Comparison of ENCODE assay signal across 9 cellular contexts in the genomic region with DNA sequence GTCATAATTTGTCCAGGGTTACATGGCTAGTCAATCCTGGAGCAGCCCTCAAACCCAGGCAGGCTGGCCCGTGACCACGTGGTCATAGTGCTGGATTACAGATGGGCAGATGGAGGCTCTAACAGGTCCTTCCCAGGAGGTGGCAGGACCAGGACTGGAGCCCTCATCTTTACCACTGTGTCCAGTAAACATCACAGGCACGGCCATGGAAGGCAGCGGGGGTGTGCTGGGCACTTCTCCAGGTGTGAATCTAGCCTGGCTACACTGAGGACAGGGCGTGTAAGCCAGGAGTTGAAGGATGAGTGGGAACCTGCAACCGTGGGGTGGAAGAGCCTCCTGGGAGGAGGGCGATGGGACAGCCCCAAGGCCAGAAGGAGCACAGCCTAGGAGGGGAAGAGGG. TPM values are rescaled to one million over a fixed set of nuclear protein-coding genes. Genes with fewer than 3 reads are reported as not detected.
DNase-seq lines count a peak whose midpoint lies in the region; ATAC-seq and TF ChIP-seq lines count a peak whose summit lies in the region.
"Had no signal": no experiment of that assay in that cellular context is flagged by ENCODE, and none has a peak within 500 bp of the region (broad histone marks: within the 10 kb centered on the region; RNA-seq: fewer than 3 reads in every experiment).

No MANE protein-coding gene starts in this region.

- peaks cover 12% of the 10 kb centered on the region for H3K79me2 ChIP-seq in neural progenitor cell (ENCODE audit: low read depth)

- H3K9me3 ChIP-seq in skeletal muscle satellite cell (replicated peaks; ENCODE audit: low read length) (no peaks in the 10 kb centered on the region), neural progenitor cell (ENCODE audit: low read depth) (no peaks in the 10 kb centered on the region)

- peaks cover 13% of the 10 kb centered on the region for H3F3A ChIP-seq in neural progenitor cell (ENCODE audit: low read depth)

- peaks cover 31% of the 10 kb centered on the region for H3K36me3 ChIP-seq in skeletal muscle satellite cell (ENCODE audit: insufficient read depth, low read length)
- no peaks in the 10 kb centered on the region for H3K36me3 ChIP-seq in neural progenitor cell

- peaks cover 62% of the 10 kb centered on the region for H3K4me1 Mint-ChIP-seq in activated CD8-positive, alpha-beta memory T cell treated with anti-CD3 and anti-CD28 coated beads, Interleukin-2, amount 10 ng/mL, durations not matched to agents 7 days and 5 days
- peaks cover 34% of the 10 kb centered on the region for H3K4me1 Mint-ChIP-seq in neural progenitor cell

- DNase-seq in activated CD8-positive, alpha-beta memory T cell treated with anti-CD3 and anti-CD28 coated beads, Interleukin-2, amount 10 ng/mL, durations not matched to agents 7 days and 5 days, result no peak
- no peak for DNase-seq in activated CD8-positive, alpha-beta memory T cell treated with anti-CD3 and anti-CD28 coated beads, Interleukin-2, amount 50 U/mL, for 48 hours
- DNase-seq in cerebellar cortex (ENCODE audit: low spot score) (peak; percentile 76), neural progenitor cell (ENCODE audit: low spot score) (no peak)
- DNase-seq: effector CD8-positive, alpha-beta T cell; KG1 had no signal

- no peaks in the 10 kb centered on the region for H3K9me3 Mint-ChIP-seq in activated CD8-positive, alpha-beta memory T cell treated with anti-CD3 and anti-CD28 coated beads, Interleukin-2, amount 10 ng/mL, durations not matched to agents 7 days and 5 days (ENCODE audit: low read depth)
- no peaks in the 10 kb centered on the region for H3K9me3 Mint-ChIP-seq in neural progenitor cell
- H3K9me3 Mint-ChIP-seq: GM23338 had no signal

- H3K9ac ChIP-seq in skeletal muscle satellite cell (ENCODE audit: low read depth, low read length) (peak overlapping the region; percentile 36), neural progenitor cell (no peak overlapping the region)

- H3K27me3 ChIP-seq in skeletal muscle satellite cell (ENCODE audit: control insufficient read depth, insufficient read depth, low read length), result no peaks in the 10 kb centered on the region
- no peaks in the 10 kb centered on the region for H3K27me3 ChIP-seq in neural progenitor cell

- no peak for TF ChIP-seq CTCF in neural progenitor cell (IDR thresholded peaks at IDR 0.05)

- H3K4me3 ChIP-seq in skeletal muscle satellite cell (ENCODE audit: low read length) (no peak overlapping the region), neural progenitor cell (no peak overlapping the region)
- H3K4me3 ChIP-seq: GM23338 had no signal

- no peak overlapping the region for H3K4me3 Mint-ChIP-seq in activated CD8-positive, alpha-beta memory T cell treated with anti-CD3 and anti-CD28 coated beads, Interleukin-2, amount 10 ng/mL, durations not matched to agents 7 days and 5 days
- no peak overlapping the region for H3K4me3 Mint-ChIP-seq in neural progenitor cell
- H3K4me3 Mint-ChIP-seq: GM23338 had no signal

- no peaks in the 10 kb centered on the region for H3K27me3 Mint-ChIP-seq in activated CD8-positive, alpha-beta memory T cell treated with anti-CD3 and anti-CD28 coated beads, Interleukin-2, amount 10 ng/mL, durations not matched to agents 7 days and 5 days
- peaks cover 8% of the 10 kb centered on the region for H3K27me3 Mint-ChIP-seq in neural progenitor cell (ENCODE audit: insufficient read depth, low read depth)

- CTCF ChIA-PET in activated CD8-positive, alpha-beta memory T cell treated with anti-CD3 and anti-CD28 coated beads, Interleukin-2, amount 10 ng/mL, durations not matched to agents 7 days and 5 days (lab: Charles Lee), result interaction anchor here (5.8 kb wide), 1 partner anchor 30 kb away, joined by 87 read pairs; a partner anchor contains a TSS

- H3K27ac Mint-ChIP-seq in activated CD8-positive, alpha-beta memory T cell treated with anti-CD3 and anti-CD28 coated beads, Interleukin-2, amount 10 ng/mL, durations not matched to agents 7 days and 5 days, result peak overlapping the region; percentile 74
- no peak overlapping the region for H3K27ac Mint-ChIP-seq in neural progenitor cell
- H3K27ac Mint-ChIP-seq: GM23338 had no signal

- H3K4me1 ChIP-seq in skeletal muscle satellite cell (ENCODE audit: control insufficient read depth, insufficient read depth, low read length) (peaks cover 60% of the 10 kb centered on the region), neural progenitor cell (peaks cover 16% of the 10 kb centered on the region)

- no peak overlapping the region for H3K27ac ChIP-seq in neural progenitor cell

- H3K4me2 ChIP-seq in skeletal muscle satellite cell (ENCODE audit: low read length) (no peak overlapping the region), neural progenitor cell (no peak overlapping the region)
- H3K4me2 ChIP-seq: GM23338 had no signal

- H2AFZ ChIP-seq in neural progenitor cell (replicated peaks), result no peak overlapping the region
- H2AFZ ChIP-seq: GM23338 had no signal

- no peak for ATAC-seq in activated CD8-positive, alpha-beta memory T cell treated with anti-CD3 and anti-CD28 coated beads, Interleukin-2, amount 10 ng/mL, durations not matched to agents 7 days and 5 days
- ATAC-seq in GM21737 (IDR thresholded peaks at IDR 0.05; ENCODE audit: unreplicated experiment), result no peak
- ATAC-seq: GM23338 had no signal

- peaks cover 5% of the 10 kb centered on the region for H3K36me3 Mint-ChIP-seq in activated CD8-positive, alpha-beta memory T cell treated with anti-CD3 and anti-CD28 coated beads, Interleukin-2, amount 10 ng/mL, durations not matched to agents 7 days and 5 days
- peaks cover 8% of the 10 kb centered on the region for H3K36me3 Mint-ChIP-seq in neural progenitor cell

- peaks cover 4% of the 10 kb centered on the region for H4K20me1 ChIP-seq in neural progenitor cell (ENCODE audit: low read depth)

RNA-seq across cellular contexts. Expression of a gene that starts 6.1 kb away (rescaled TPM):
- total RNA-seq in activated CD8-positive, alpha-beta memory T cell treated with anti-CD3 and anti-CD28 coated beads, Interleukin-2, amount 10 ng/mL, durations not matched to agents 7 days and 5 days, result 10 to 100 TPM; 67.3 to 77.3 TPM
- total RNA-seq in skeletal muscle satellite cell (2012; rRNA removed), result 18.8 and 21.8 TPM in 2 replicates
- total RNA-seq in neural progenitor cell (ENCODE audit: low replicate concordance), result 5.2 and 28.1 TPM in 2 replicates

RNA-seq across cellular contexts. Expression of a gene that starts 20.2 kb away (rescaled TPM):
- 10 to 100 TPM; 43.5 to 58.7 TPM for total RNA-seq in activated CD8-positive, alpha-beta memory T cell treated with anti-CD3 and anti-CD28 coated beads, Interleukin-2, amount 10 ng/mL, durations not matched to agents 7 days and 5 days
- total RNA-seq in skeletal muscle satellite cell (2012; rRNA removed), result 26.6 and 46.1 TPM in 2 replicates
- total RNA-seq in neural progenitor cell (ENCODE audit: low replicate concordance), result 43.1 and 94.8 TPM in 2 replicates

RNA-seq across cellular contexts. Expression of a gene that starts 26.8 kb away (rescaled TPM):
- 1 to 10 TPM in 1 of 2 experiments, under 1 TPM in 1; 0.89 to 1.1 TPM for total RNA-seq in activated CD8-positive, alpha-beta memory T cell treated with anti-CD3 and anti-CD28 coated beads, Interleukin-2, amount 10 ng/mL, durations not matched to agents 7 days and 5 days
- total RNA-seq in skeletal muscle satellite cell (2012; rRNA removed), result 0.66 and 1.3 TPM in 2 replicates
- total RNA-seq in neural progenitor cell (ENCODE audit: low replicate concordance), result 1.0 TPM in 2 replicates

RNA-seq across cellular contexts. Expression of a gene that starts 27.3 kb away (rescaled TPM):
- total RNA-seq in activated CD8-positive, alpha-beta memory T cell treated with anti-CD3 and anti-CD28 coated beads, Interleukin-2, amount 10 ng/mL, durations not matched to agents 7 days and 5 days, result 10 to 100 TPM; 38.0 to 38.9 TPM
- 9.9 and 14.0 TPM in 2 replicates for total RNA-seq in skeletal muscle satellite cell (2012; rRNA removed)
- 63.2 and 106 TPM in 2 replicates for total RNA-seq in neural progenitor cell (ENCODE audit: low replicate concordance)

RNA-seq across cellular contexts. Expression of a gene that starts 32.7 kb away (rescaled TPM):
- 10 to 100 TPM; 47.3 to 53.8 TPM for total RNA-seq in activated CD8-positive, alpha-beta memory T cell treated with anti-CD3 and anti-CD28 coated beads, Interleukin-2, amount 10 ng/mL, durations not matched to agents 7 days and 5 days
- 21.4 and 22.3 TPM in 2 replicates for total RNA-seq in skeletal muscle satellite cell (2012; rRNA removed)
- total RNA-seq in neural progenitor cell (ENCODE audit: low replicate concordance), result 22.5 and 41.3 TPM in 2 replicates
